In the genomic region with DNA sequence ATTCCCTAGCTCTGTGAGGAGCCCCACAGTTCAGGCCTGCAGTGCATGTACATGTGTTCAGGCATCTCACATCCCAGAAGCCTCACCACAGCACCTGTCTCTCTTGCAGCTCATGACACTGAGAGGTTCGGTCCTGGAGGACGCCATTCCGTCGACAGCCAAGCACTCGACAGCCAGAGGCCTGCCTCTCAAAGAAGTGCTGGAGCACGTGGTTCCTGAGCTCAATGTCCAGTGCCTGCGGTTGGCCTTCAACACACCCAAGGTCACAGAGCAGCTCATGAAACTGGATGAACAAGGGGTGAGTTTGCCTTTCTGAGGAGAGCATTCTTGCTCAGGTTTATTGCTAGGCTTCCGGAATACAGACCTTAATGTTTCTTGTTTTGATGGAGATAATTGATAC, we compare ENCODE assay signal across 27 cellular contexts.
"Had no signal": no experiment of that assay in that cellular context is flagged by ENCODE, and none has a peak within 500 bp of the region (broad histone marks: within the 10 kb centered on the region; RNA-seq: fewer than 3 reads in every experiment).

No MANE protein-coding gene starts in this region.

- H3K36me3 ChIP-seq: gastrocnemius medialis had no signal

- H3K4me3 Mint-ChIP-seq: activated CD4-positive, alpha-beta T cell treated with anti-CD3 and anti-CD28 coated beads for 36 hours; activated CD8-positive, alpha-beta memory T cell treated with anti-CD3 and anti-CD28 coated beads, Interleukin-2, amount 10 ng/mL, durations not matched to agents 7 days and 5 days; activated CD8-positive, alpha-beta T cell treated with anti-CD3 and anti-CD28 coated beads, Interleukin-2, amount 10 ng/mL, durations not matched to agents 7 days and 5 days; activated T-cell treated with anti-CD3 and anti-CD28 coated beads, Interleukin-2, amount 50 U/mL, for 72 hours; effector memory CD8-positive, alpha-beta T cell; naive thymus-derived CD4-positive, alpha-beta T cell had no signal

- H3K9ac ChIP-seq: parathyroid adenoma had no signal

- H3K9me3 Mint-ChIP-seq: activated naive CD4-positive, alpha-beta T cell treated with anti-CD3 and anti-CD28 coated beads, Interleukin-2, amount 50 U/mL, for 72 hours; activated T-cell treated with anti-CD3 and anti-CD28 coated beads, Interleukin-2, amount 50 U/mL, for 72 hours; effector memory CD8-positive, alpha-beta T cell; naive thymus-derived CD4-positive, alpha-beta T cell had no signal

- H3K79me2 ChIP-seq: hepatocyte, parathyroid adenoma had no signal

- ATAC-seq: activated CD4-positive, alpha-beta T cell treated with anti-CD3 and anti-CD28 coated beads for 36 hours; activated CD8-positive, alpha-beta memory T cell treated with anti-CD3 and anti-CD28 coated beads, Interleukin-2, amount 10 ng/mL, durations not matched to agents 7 days and 5 days; activated CD8-positive, alpha-beta T cell treated with anti-CD3 and anti-CD28 coated beads, Interleukin-2, amount 10 ng/mL, durations not matched to agents 7 days and 5 days; activated naive CD4-positive, alpha-beta T cell treated with anti-CD3 and anti-CD28 coated beads, Interleukin-2, amount 50 U/mL, for 72 hours; activated T-cell treated with anti-CD3 and anti-CD28 coated beads, Interleukin-2, amount 50 U/mL, for 72 hours; body of pancreas; effector memory CD8-positive, alpha-beta T cell; gastrocnemius medialis; left ventricle myocardium superior; naive thymus-derived CD4-positive, alpha-beta T cell had no signal

- DNase-seq: activated CD4-positive, alpha-beta T cell treated with anti-CD3 and anti-CD28 coated beads for 36 hours; activated CD4-positive, CD25-positive, alpha-beta regulatory T cell; activated CD8-positive, alpha-beta memory T cell treated with anti-CD3 and anti-CD28 coated beads, Interleukin-2, amount 10 ng/mL, durations not matched to agents 7 days and 5 days; activated CD8-positive, alpha-beta T cell treated with anti-CD3 and anti-CD28 coated beads, Interleukin-2, amount 10 ng/mL, durations not matched to agents 7 days and 5 days; activated naive CD4-positive, alpha-beta T cell; activated T-cell treated with anti-CD3 and anti-CD28 coated beads for 4 hours; activated T-cell treated with anti-CD3 and anti-CD28 coated beads, Interleukin-2, amount 50 U/mL, for 72 hours; aorta; body of pancreas; caudate nucleus; cortex of kidney; effector memory CD8-positive, alpha-beta T cell; erythroblast; gastrocnemius medialis; islet precursor cell; left ventricle myocardium superior; naive thymus-derived CD4-positive, alpha-beta T cell; occipital lobe; stimulated activated CD4-positive, alpha-beta T cell treated with anti-CD3 and anti-CD28 coated beads, Interleukin-12 subunit alpha, Interleukin-12 subunit beta, amount 100 ng/mL, for 4 hours; stimulated activated CD4-positive, alpha-beta T cell treated with anti-CD3 and anti-CD28 coated beads, Interleukin-4, amount 100 ng/mL, for 1 hour; stomach; tibial artery had no signal

- H3K4me1 Mint-ChIP-seq: activated CD8-positive, alpha-beta memory T cell treated with anti-CD3 and anti-CD28 coated beads, Interleukin-2, amount 10 ng/mL, durations not matched to agents 7 days and 5 days had no signal

- H3K9me3 ChIP-seq: body of pancreas, gastrocnemius medialis, right atrium auricular region, stomach, suprapubic skin, tibial artery had no signal

- H3K4me2 ChIP-seq: hepatocyte had no signal

- H3K4me1 ChIP-seq: body of pancreas, gastrocnemius medialis, parathyroid adenoma, right atrium auricular region, stomach, suprapubic skin, tibial artery had no signal

- H3K27ac Mint-ChIP-seq: activated CD4-positive, alpha-beta T cell treated with anti-CD3 and anti-CD28 coated beads for 36 hours; activated CD8-positive, alpha-beta memory T cell treated with anti-CD3 and anti-CD28 coated beads, Interleukin-2, amount 10 ng/mL, durations not matched to agents 7 days and 5 days; activated CD8-positive, alpha-beta T cell treated with anti-CD3 and anti-CD28 coated beads, Interleukin-2, amount 10 ng/mL, durations not matched to agents 7 days and 5 days; activated T-cell treated with anti-CD3 and anti-CD28 coated beads, Interleukin-2, amount 50 U/mL, for 72 hours; naive thymus-derived CD4-positive, alpha-beta T cell had no signal

- H2AFZ ChIP-seq: hepatocyte, parathyroid adenoma had no signal

- H3K4me3 ChIP-seq: body of pancreas, gastrocnemius medialis, hepatocyte, right atrium auricular region, stomach, suprapubic skin, tibial artery had no signal

- H3K27me3 ChIP-seq: body of pancreas, gastrocnemius medialis, hepatocyte, right atrium auricular region, stomach, suprapubic skin, tibial artery had no signal

- H3K27ac ChIP-seq: body of pancreas, gastrocnemius medialis, hepatocyte, parathyroid adenoma, right atrium auricular region, stomach, suprapubic skin, tibial artery had no signal
